Comparison of ENCODE assay signal across 19 cellular contexts in the genomic region with DNA sequence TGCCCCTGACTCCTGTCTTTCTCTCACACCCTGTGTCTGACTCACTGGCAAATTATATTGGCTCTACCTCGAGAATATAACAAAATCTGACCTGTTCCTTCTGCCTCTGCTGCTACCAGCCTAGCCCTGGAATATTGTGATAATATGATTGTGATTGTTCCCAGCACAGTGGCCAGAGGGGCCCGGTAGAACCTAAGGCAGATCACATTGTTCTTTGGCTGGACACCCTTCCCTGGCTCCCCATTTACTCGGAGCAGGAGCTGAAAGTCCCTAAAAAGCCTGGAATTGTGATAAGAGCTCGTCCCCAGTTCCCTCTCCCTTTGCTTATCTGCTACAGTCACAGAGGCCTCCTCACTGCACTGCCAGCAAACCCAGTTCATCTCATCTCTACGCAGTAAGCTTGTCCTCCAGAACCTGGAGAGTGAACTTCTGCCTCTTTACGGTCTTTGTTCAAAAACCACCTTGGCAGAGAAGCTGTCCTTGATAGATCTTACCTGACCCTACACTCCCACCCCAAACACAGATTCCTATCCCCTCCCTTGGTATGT. TPM values are rescaled to one million over a fixed set of nuclear protein-coding genes. Genes with fewer than 3 reads are reported as not detected.
DNase-seq lines count a peak whose midpoint lies in the region; TF ChIP-seq lines count a peak whose summit lies in the region.
"Had no signal": no experiment of that assay in that cellular context is flagged by ENCODE, and none has a peak within 500 bp of the region (broad histone marks: within the 10 kb centered on the region; RNA-seq: fewer than 3 reads in every experiment).

No MANE protein-coding gene starts in this region.

- DNase-seq in activated CD8-positive, alpha-beta memory T cell treated with anti-CD3 and anti-CD28 coated beads for 24 hours = peak; percentile 33
- DNase-seq in activated CD8-positive, alpha-beta memory T cell treated with anti-CD3 and anti-CD28 coated beads, Interleukin-2, amount 50 U/mL, for 4 hours = no peak
- no peak for DNase-seq in endothelial cell (ENCODE audit: low spot score)
- peak; percentile 22 for DNase-seq in islet precursor cell
- peak; percentile 44 for DNase-seq in testis
- no peak for DNase-seq in RPMI8226
- no peak for DNase-seq in prostate gland (ENCODE audit: low spot score)
- no peak for DNase-seq in NCI-H146 (lab: John Stamatoyannopoulos, UW)
- DNase-seq: DMS153, HCEC 1CT, Karpas-422, MM.1S, NCI-H1105, NCI-H187, NCI-H446, PC-9, SHP77 treated with DMSO at 0.1 percent for 48 hours had no signal

- TF ChIP-seq POLR2A in testis (IDR thresholded peaks at IDR 0.05) (no peak), prostate gland (IDR thresholded peaks at IDR 0.05) (no peak)

- H3K4me1 Mint-ChIP-seq in endothelial cell (ENCODE audit: unreplicated experiment) = peaks cover 20% of the 10 kb centered on the region

- H3K4me3 ChIP-seq in testis = no peak overlapping the region
- no peak overlapping the region for H3K4me3 ChIP-seq in prostate gland
- H3K4me3 ChIP-seq: BLaER1, PC-9 had no signal

- intact Hi-C loops in testis (cut with DNase I; ENCODE audit: low total_unique reads) = no loop called here
- intact Hi-C loops in prostate gland (cut with DNase I) = no loop called here

- H3K27me3 ChIP-seq in testis (no peaks in the 10 kb centered on the region), prostate gland (replicated peaks; ENCODE audit: insufficient read depth) (no peaks in the 10 kb centered on the region)
- H3K27me3 ChIP-seq: BLaER1 had no signal

- no peak for TF ChIP-seq CTCF in endothelial cell (IDR thresholded peaks at IDR 0.05; ENCODE audit: unreplicated experiment)
- TF ChIP-seq CTCF in testis (IDR thresholded peaks at IDR 0.05) = no peak
- no peak for TF ChIP-seq CTCF in prostate gland (IDR thresholded peaks at IDR 0.05)

- H3K9me3 ChIP-seq in testis (no peaks in the 10 kb centered on the region), prostate gland (no peaks in the 10 kb centered on the region)
- H3K9me3 ChIP-seq: BLaER1 had no signal

- peak overlapping the region; percentile 27 for H3K4me3 Mint-ChIP-seq in endothelial cell (ENCODE audit: unreplicated experiment)

- no peaks in the 10 kb centered on the region for H3K36me3 ChIP-seq in testis (ENCODE audit: low read depth, missing control alignments)
- peaks cover 10% of the 10 kb centered on the region in 2 donors for H3K36me3 ChIP-seq in prostate gland
- H3K36me3 ChIP-seq: BLaER1 had no signal

- H3K27me3 Mint-ChIP-seq in endothelial cell (ENCODE audit: unreplicated experiment) = peaks cover 2% of the 10 kb centered on the region

- no peaks in the 10 kb centered on the region for H3K9me3 Mint-ChIP-seq in endothelial cell (ENCODE audit: unreplicated experiment)

- H3K4me1 ChIP-seq in testis = peaks cover 6% of the 10 kb centered on the region
- H3K4me1 ChIP-seq in prostate gland (replicated peaks) = no peaks in the 10 kb centered on the region

- H3K27ac Mint-ChIP-seq in endothelial cell (ENCODE audit: unreplicated experiment) = no peak overlapping the region

- WGBS in testis, 2 donors = 40 to 61% methylated on average over 6 of the region's 6 CpGs
- WGBS in prostate gland = 79% methylated on average over 6 of the region's 6 CpGs

- no peak overlapping the region for H3K27ac ChIP-seq in testis
- H3K27ac ChIP-seq in prostate gland = no peak overlapping the region
- H3K27ac ChIP-seq: 22Rv1, BLaER1, PC-9 had no signal

- H3K36me3 Mint-ChIP-seq in endothelial cell (ENCODE audit: low read depth, unreplicated experiment) = peaks cover 48% of the 10 kb centered on the region

RNA-seq across cellular contexts. Expression of a gene that starts 21.8 kb away (rescaled TPM):
- total RNA-seq in endothelial cell (ENCODE audit: unreplicated experiment) (186 TPM), testis (100 to 1,000 TPM; 203 to 281 TPM), prostate gland (100 to 1,000 TPM; 155 to 202 TPM)
- 348 TPM for polyA plus RNA-seq in testis (ENCODE audit: insufficient read depth, low read depth, low replicate concordance)

RNA-seq across cellular contexts. Expression of a gene that starts 46.5 kb away (rescaled TPM):
- total RNA-seq in endothelial cell (ENCODE audit: unreplicated experiment) (23.0 TPM), testis (10 to 100 TPM; 33.9 to 60.0 TPM), prostate gland (10 to 100 TPM in 1 of 2 donors, 1 to 10 TPM in 1; 3.3 to 50.3 TPM)
- polyA plus RNA-seq in testis (ENCODE audit: insufficient read depth, low read depth, low replicate concordance) = 19.1 TPM

RNA-seq across cellular contexts. Expression of a gene that starts 50.1 kb away (rescaled TPM):
- total RNA-seq in endothelial cell (ENCODE audit: unreplicated experiment) (58.8 TPM), testis (10 to 100 TPM in 1 of 2 donors, 1 to 10 TPM in 1; 9.5 to 16.8 TPM), prostate gland (10 to 100 TPM; 27.9 to 34.3 TPM)
- polyA plus RNA-seq in testis (ENCODE audit: insufficient read depth, low read depth, low replicate concordance) = 35.6 TPM

Comparison
In these comparisons a context has a peak if more than half of its experiments do, and no peak if none do; other contexts are left out.
1. DNase-seq: peak in activated CD8-positive, alpha-beta memory T cell treated with anti-CD3 and anti-CD28 coated beads for 24 hours (single experiment), islet precursor cell (single experiment) and testis (single experiment); none in activated CD8-positive, alpha-beta memory T cell treated with anti-CD3 and anti-CD28 coated beads, Interleukin-2, amount 50 U/mL, for 4 hours (single experiment), endothelial cell (single experiment), RPMI8226 (single experiment), prostate gland (single experiment) and NCI-H146 (single experiment).